9 cellular contexts compared by ENCODE assay signal in genomic region chr9:98832768-98833089, GRCh38. TPM values are rescaled to one million over a fixed set of nuclear protein-coding genes. Genes with fewer than 3 reads are reported as not detected.
"Had no signal": no experiment of that assay in that cellular context is flagged by ENCODE, and none has a peak within 500 bp of the region (broad histone marks: within the 10 kb centered on the region; RNA-seq: fewer than 3 reads in every experiment).

No MANE protein-coding gene starts in this region.

- H3K9ac ChIP-seq: KMS-11 had no signal

- DNase-seq: H9, HCEC 1CT, KBM-7 had no signal

- FAIRE-seq: H1, H54, HepG2 had no signal

- H3K9me3 Mint-ChIP-seq: GM23338, H9 had no signal

- H3K27ac ChIP-seq: HL-60, KMS-11 had no signal

- ATAC-seq: GM23338, HepG2 had no signal

- H3K27ac Mint-ChIP-seq: GM23338 had no signal

- H3K4me2 ChIP-seq: GM23338, KMS-11 had no signal

- H3K4me3 Mint-ChIP-seq: GM23338, H9 had no signal

- H3K4me3 ChIP-seq: GM23338 had no signal

- H2AFZ ChIP-seq: GM23338 had no signal

RNA-seq across cellular contexts. Expression of gene GALNT12, which starts 25.3 kb away (rescaled TPM):
- polyA plus RNA-seq: HepG2 had no signal
